9 cellular contexts compared by ENCODE assay signal in genomic region chr4:80540785-80541469, GRCh38.
DNase-seq lines count a peak whose midpoint lies in the region; ATAC-seq and TF ChIP-seq lines count a peak whose summit lies in the region.
"Had no signal": no experiment of that assay in that cellular context is flagged by ENCODE, and none has a peak within 500 bp of the region (broad histone marks: within the 10 kb centered on the region; RNA-seq: fewer than 3 reads in every experiment).

No MANE protein-coding gene starts in this region.

- no peaks in the 10 kb centered on the region for H3K27me3 ChIP-seq in body of pancreas

- H3K36me3 ChIP-seq in body of pancreas (replicated peaks in 1 of 2; ENCODE audit: insufficient read depth in 1 of 2, low read depth in 2 of 2): no peaks in the 10 kb centered on the region

- no peaks in the 10 kb centered on the region for H3K36me3 Mint-ChIP-seq in activated T-helper 1 cell treated with anti-CD3 and anti-CD28 coated beads, Interleukin-12 subunit alpha, Interleukin-12 subunit beta, Interleukin-2, Interleukin-4 antibody, amounts not matched to agents 30 ng/mL and 10 ng/mL and 1 ng/mL, durations not matched to agents 14 hours and 24 hours and 36 hours (ENCODE audit: low read depth)

- no peak overlapping the region for H3K4me3 ChIP-seq in body of pancreas

- peaks cover 4% of the 10 kb centered on the region for H3K9me3 Mint-ChIP-seq in activated T-helper 1 cell treated with anti-CD3 and anti-CD28 coated beads, Interleukin-12 subunit alpha, Interleukin-12 subunit beta, Interleukin-2, Interleukin-4 antibody, amounts not matched to agents 30 ng/mL and 10 ng/mL and 1 ng/mL, durations not matched to agents 14 hours and 24 hours and 36 hours
- H3K9me3 Mint-ChIP-seq: naive B cell had no signal

- no peak overlapping the region for H3K4me3 Mint-ChIP-seq in activated T-helper 1 cell treated with anti-CD3 and anti-CD28 coated beads, Interleukin-12 subunit alpha, Interleukin-12 subunit beta, Interleukin-2, Interleukin-4 antibody, amounts not matched to agents 30 ng/mL and 10 ng/mL and 1 ng/mL, durations not matched to agents 14 hours and 24 hours and 36 hours
- H3K4me3 Mint-ChIP-seq: naive B cell had no signal

- no peak overlapping the region for H3K27ac ChIP-seq in body of pancreas

- peaks cover 11% of the 10 kb centered on the region for H3K27me3 Mint-ChIP-seq in activated T-helper 1 cell treated with anti-CD3 and anti-CD28 coated beads, Interleukin-12 subunit alpha, Interleukin-12 subunit beta, Interleukin-2, Interleukin-4 antibody, amounts not matched to agents 30 ng/mL and 10 ng/mL and 1 ng/mL, durations not matched to agents 14 hours and 24 hours and 36 hours (ENCODE audit: insufficient read depth)

- TF ChIP-seq POLR2A in body of pancreas (IDR thresholded peaks at IDR 0.05): no peak

- no peak overlapping the region for H3K27ac Mint-ChIP-seq in activated T-helper 1 cell treated with anti-CD3 and anti-CD28 coated beads, Interleukin-12 subunit alpha, Interleukin-12 subunit beta, Interleukin-2, Interleukin-4 antibody, amounts not matched to agents 30 ng/mL and 10 ng/mL and 1 ng/mL, durations not matched to agents 14 hours and 24 hours and 36 hours

- no peaks in the 10 kb centered on the region for H3K4me1 ChIP-seq in body of pancreas

- TF ChIP-seq CTCF in body of pancreas (IDR thresholded peaks at IDR 0.05): no peak

- peak; percentile 14 for DNase-seq in myocyte (ENCODE audit: low read depth)
- DNase-seq in body of pancreas: no peak
- DNase-seq in mucosa of gallbladder (ENCODE audit: low spot score): no peak
- no peak for DNase-seq in activated T-helper 1 cell treated with anti-CD3 and anti-CD28 coated beads, Interleukin-12 subunit alpha, Interleukin-12 subunit beta, Interleukin-2, Interleukin-4 antibody, amounts not matched to agents 30 ng/mL and 10 ng/mL and 1 ng/mL, durations not matched to agents 14 hours and 24 hours and 36 hours (ENCODE audit: low spot score)
- DNase-seq: H7, naive B cell had no signal

- H3K9me3 ChIP-seq in body of pancreas: no peaks in the 10 kb centered on the region

- 53 to 62% methylated on average over 5 of the region's 5 CpGs for WGBS in body of pancreas, 2 donors

- intact Hi-C loops in body of pancreas (cut with DNase I): no loop called here
- intact Hi-C loops in activated T-helper 1 cell treated with anti-CD3 and anti-CD28 coated beads, Interleukin-12 subunit alpha, Interleukin-12 subunit beta, Interleukin-2, Interleukin-4 antibody, amounts not matched to agents 30 ng/mL and 10 ng/mL and 1 ng/mL, durations not matched to agents 14 hours and 24 hours and 36 hours (cut with micrococcal nuclease): loop anchor here (2.0 to 5.0 kb wide), 2 partner anchors 1286 to 1604 kb away; no protein-coding TSS in a partner anchor

- ATAC-seq in GM18861 (IDR thresholded peaks at IDR 0.05; ENCODE audit: unreplicated experiment) (peak; percentile 96), GM21717 (IDR thresholded peaks at IDR 0.05; ENCODE audit: unreplicated experiment) (peak; percentile 96), HG03460 (IDR thresholded peaks at IDR 0.05; ENCODE audit: unreplicated experiment) (peak; percentile 97), body of pancreas (no peak)

- peaks cover 5% of the 10 kb centered on the region for H3K4me1 Mint-ChIP-seq in activated T-helper 1 cell treated with anti-CD3 and anti-CD28 coated beads, Interleukin-12 subunit alpha, Interleukin-12 subunit beta, Interleukin-2, Interleukin-4 antibody, amounts not matched to agents 30 ng/mL and 10 ng/mL and 1 ng/mL, durations not matched to agents 14 hours and 24 hours and 36 hours (ENCODE audit: low read depth)
- H3K4me1 Mint-ChIP-seq: naive B cell had no signal
